Comparison of ENCODE assay signal across 9 cellular contexts in genomic region chr1:11806307-11806936, GRCh38. TPM values are rescaled to one million over a fixed set of nuclear protein-coding genes. Genes with fewer than 3 reads are reported as not detected.
DNase-seq lines count a peak whose midpoint lies in the region; ATAC-seq, FAIRE-seq and TF ChIP-seq lines count a peak whose summit lies in the region.
"Had no signal": no experiment of that assay in that cellular context is flagged by ENCODE, and none has a peak within 500 bp of the region (broad histone marks: within the 10 kb centered on the region; RNA-seq: fewer than 3 reads in every experiment).

No MANE protein-coding gene starts in this region.

- H3K79me2 ChIP-seq in OCI-LY7 (ENCODE audit: insufficient read depth, low read depth, low read length) = peaks cover 62% of the 10 kb centered on the region

- no peaks in the 10 kb centered on the region for H3K9me2 ChIP-seq in OCI-LY7 (ENCODE audit: insufficient read depth, low read length)

- intact Hi-C loops in OCI-LY7 (cut with micrococcal nuclease; ENCODE audit: unreplicated experiment) = no loop called here
- intact Hi-C loops in dendritic cell treated with granulocyte-macrophage colony-stimulating factor and Interleukin-4, amounts not matched to agents 40 ng/mL and 50 ng/mL, for 4 days (cut with micrococcal nuclease) = loop anchor here (5.0 kb wide), 1 partner anchor 69 kb away; the partner anchor contains the start of gene AGTRAP

- H3K4me1 ChIP-seq in OCI-LY7 (ENCODE audit: insufficient read depth, low read length, poor library complexity, severe bottlenecking) = peaks cover 51% of the 10 kb centered on the region
- H3K4me1 ChIP-seq in tibial nerve = peaks cover 0 to 67% (median 32%) of the 10 kb centered on the region in 4 donors

- H3K4me2 ChIP-seq in OCI-LY7 (ENCODE audit: low read length) = peak overlapping the region; percentile 97

- H2AFZ ChIP-seq in OCI-LY7 (ENCODE audit: low read length) = peak overlapping the region; percentile 8; the same call in 1 of the 2 replicates

- peak; percentile 47 for FAIRE-seq in GM18507 (lab: Jason Lieb, UNC)

- H3K27ac ChIP-seq in OCI-LY7 (ENCODE audit: low read depth, low read length, poor library complexity, severe bottlenecking) (peak overlapping the region; percentile 47), tibial nerve (peak overlapping the region; percentile 94 to 99 (median 97))

- H3K4me3 ChIP-seq in AG09309 (ENCODE audit: control insufficient read depth, low read depth, low read length) (peak overlapping the region; percentile 88), OCI-LY7 (ENCODE audit: low read depth, low read length, poor library complexity, severe bottlenecking) (peak overlapping the region; percentile 80), tibial nerve (peak overlapping the region; percentile 62 to 89 (median 78))

- POLR2A ChIA-PET in OCI-LY7 (lab: Charles Lee) = interaction anchor here (0.6 to 2.0 kb wide), 4 partner anchors 9 to 104 kb away, joined by 3 to 12 read pairs (median 4); no protein-coding TSS in a partner anchor

- H3K9me3 ChIP-seq in OCI-LY7 (ENCODE audit: low read length) (no peaks in the 10 kb centered on the region), tibial nerve (no peaks in the 10 kb centered on the region)

- ATAC-seq in HG02885 (IDR thresholded peaks at IDR 0.05; ENCODE audit: poor library complexity, unreplicated experiment) = peak; percentile 50

- TF ChIP-seq CTCF in AG09309 (IDR thresholded peaks at IDR 0.05; ENCODE audit: control insufficient read depth, insufficient read depth, low read depth, low read length, missing control alignments) (no peak), OCI-LY7 (conservative IDR thresholded peaks at IDR 0.05; ENCODE audit: low read length) (no peak), tibial nerve (IDR thresholded peaks at IDR 0.05) (no peak)

- DNase-seq in AG09309 (ENCODE audit: low read depth) = no peak
- peak; percentile 57 for DNase-seq in GM18507 (ENCODE audit: extremely low spot score, insufficient read length, low read depth)
- DNase-seq in OCI-LY7 (ENCODE audit: low spot score) = no peak
- DNase-seq in medulla oblongata (ENCODE audit: extremely low spot score) = peak; percentile 79
- no peak for DNase-seq in tibial nerve (ENCODE audit: low spot score in 2 of 2)
- DNase-seq in DMS114 treated with DMSO at 0.1 percent for 48 hours (lab: John Stamatoyannopoulos, UW; ENCODE audit: unreplicated experiment) = no peak

- peaks cover 70% of the 10 kb centered on the region for H3K4me1 Mint-ChIP-seq in dendritic cell treated with granulocyte-macrophage colony-stimulating factor and Interleukin-4, amounts not matched to agents 40 ng/mL and 50 ng/mL, for 4 days (ENCODE audit: low read depth)

- no peak for TF ChIP-seq EP300 in tibial nerve (IDR thresholded peaks at IDR 0.05)

- CTCF ChIA-PET in OCI-LY7 (lab: Charles Lee; ENCODE audit: unreplicated experiment) = no interaction called here

- no peaks in the 10 kb centered on the region for H3K27me3 ChIP-seq in tibial nerve

- no peaks in the 10 kb centered on the region for H3K9me3 Mint-ChIP-seq in dendritic cell treated with granulocyte-macrophage colony-stimulating factor and Interleukin-4, amounts not matched to agents 40 ng/mL and 50 ng/mL, for 4 days

- peaks cover 77% of the 10 kb centered on the region for H3K36me3 Mint-ChIP-seq in dendritic cell treated with granulocyte-macrophage colony-stimulating factor and Interleukin-4, amounts not matched to agents 40 ng/mL and 50 ng/mL, for 4 days (ENCODE audit: low read depth)

- H3K27me3 Mint-ChIP-seq in dendritic cell treated with granulocyte-macrophage colony-stimulating factor and Interleukin-4, amounts not matched to agents 40 ng/mL and 50 ng/mL, for 4 days = no peaks in the 10 kb centered on the region

- no TSS peak for BruUV-seq in OCI-LY7 (replicated peaks; lab: Mats Ljungman, UMichigan)

- WGBS in tibial nerve, 2 donors = 1% methylated on average over 15 to 20 of the region's 20 CpGs

- peak overlapping the region; percentile 94 for H3K27ac Mint-ChIP-seq in dendritic cell treated with granulocyte-macrophage colony-stimulating factor and Interleukin-4, amounts not matched to agents 40 ng/mL and 50 ng/mL, for 4 days

- H3K36me3 ChIP-seq in OCI-LY7 (ENCODE audit: insufficient read depth, low read length) = peaks cover 51% of the 10 kb centered on the region
- peaks cover 0 to 28% (median 0%) of the 10 kb centered on the region in 3 donors for H3K36me3 ChIP-seq in tibial nerve

- no peaks in the 10 kb centered on the region; the same call in 1 of the 2 replicates for H4K20me1 ChIP-seq in OCI-LY7 (ENCODE audit: insufficient read depth, low read length)

- H3K4me3 Mint-ChIP-seq in dendritic cell treated with granulocyte-macrophage colony-stimulating factor and Interleukin-4, amounts not matched to agents 40 ng/mL and 50 ng/mL, for 4 days = peak overlapping the region; percentile 94

- no peak for TF ChIP-seq POLR2A in tibial nerve (IDR thresholded peaks at IDR 0.05)

RNA-seq across cellular contexts. Expression of gene CLCN6, which starts 0.4 kb away (rescaled TPM):
- total RNA-seq in OCI-LY7 (2014; rRNA removed; shearing (Covaris generic)) = 16.1 and 19.7 TPM in 2 replicates
- total RNA-seq in OCI-LY7 (2022) (51.3 and 65.8 TPM in 2 replicates), tibial nerve (10 to 100 TPM; 24.3 to 30.3 (median 25.6) TPM)

RNA-seq across cellular contexts. Expression of gene MTHFR, which starts 0.7 kb away (rescaled TPM):
- total RNA-seq in OCI-LY7 (2014; rRNA removed; shearing (Covaris generic)) = 31.3 and 31.6 TPM in 2 replicates
- total RNA-seq in OCI-LY7 (2022) (54.6 and 58.0 TPM in 2 replicates), tibial nerve (10 to 100 TPM; 61.2 to 93.9 (median 69.9) TPM)

RNA-seq across cellular contexts. Expression of gene NPPA, which starts 41.2 kb away (rescaled TPM):
- total RNA-seq in OCI-LY7 (2014; rRNA removed; shearing (Covaris generic)) = not detected in 2 replicates
- total RNA-seq in OCI-LY7 (2022) (not detected in 2 replicates), tibial nerve (1 to 10 TPM in 1 of 4 donors, not detected in 3; 3.0 TPM)
- total RNA-seq: T-helper 1 cell treated with Interleukin-12 subunit alpha and Interleukin-12 subunit beta and Interleukin-4 antibody, amounts not matched to agents 30 ng/mL and 1 ng/mL, for 36 hours had no signal

RNA-seq across cellular contexts. Expression of gene C1orf167, which starts 44.4 kb away (rescaled TPM):
- 4.2 and 8.0 TPM in 2 replicates for total RNA-seq in OCI-LY7 (2014; rRNA removed; shearing (Covaris generic))
- total RNA-seq in OCI-LY7 (2022) = 1.7 and 3.9 TPM in 2 replicates
- total RNA-seq in tibial nerve = 10 to 100 TPM in 1 of 4 donors, 1 to 10 TPM in 2, not detected in 1; 4.4 to 13.8 (median 5.1) TPM
- total RNA-seq: T-helper 1 cell treated with Interleukin-12 subunit alpha and Interleukin-12 subunit beta and Interleukin-4 antibody, amounts not matched to agents 30 ng/mL and 1 ng/mL, for 36 hours had no signal

RNA-seq across cellular contexts. Expression of gene NPPB, which starts 52.3 kb away (rescaled TPM):
- not detected in 2 replicates for total RNA-seq in OCI-LY7 (2014; rRNA removed; shearing (Covaris generic))
- not detected in 2 replicates for total RNA-seq in OCI-LY7 (2022)
- not detected for total RNA-seq in tibial nerve
- total RNA-seq: T-helper 1 cell treated with Interleukin-12 subunit alpha and Interleukin-12 subunit beta and Interleukin-4 antibody, amounts not matched to agents 30 ng/mL and 1 ng/mL, for 36 hours had no signal

Comparison
In these comparisons a context has a peak if more than half of its experiments do, and no peak if none do; other contexts are left out.
1. DNase-seq: peak in GM18507 (single experiment) and medulla oblongata (single experiment); none in AG09309 (single experiment), OCI-LY7 (single experiment), tibial nerve (0 of 2) and DMS114 treated with DMSO at 0.1 percent for 48 hours (single experiment).
2. Peak in every context shown above with its lines, with median percentiles within 50 percentile points of each other: H3K4me3 ChIP-seq.